Comparison of ENCODE assay signal across 28 cellular contexts in genomic region chr7:290554-291301, GRCh38. TPM values are rescaled to one million over a fixed set of nuclear protein-coding genes. Genes with fewer than 3 reads are reported as not detected.
DNase-seq lines count a peak whose midpoint lies in the region; TF ChIP-seq lines count a peak whose summit lies in the region.
"Had no signal": no experiment of that assay in that cellular context is flagged by ENCODE, and none has a peak within 500 bp of the region (broad histone marks: within the 10 kb centered on the region; RNA-seq: fewer than 3 reads in every experiment).

No MANE protein-coding gene starts in this region.

- TF ChIP-seq CTCF in endodermal cell (conservative IDR thresholded peaks at IDR 0.05) (no peak), type B pancreatic cell (conservative IDR thresholded peaks at IDR 0.05) (no peak)

- H4K91ac ChIP-seq in neuronal stem cell (ENCODE audit: low read depth, low read length, poor library complexity), result no peak overlapping the region

- H3K4me2 ChIP-seq in neuronal stem cell (ENCODE audit: insufficient read depth, low read length, poor library complexity, severe bottlenecking), result peak overlapping the region; percentile 33

- DNase-seq in endodermal cell (peak; percentile 21), neuronal stem cell (ENCODE audit: low spot score) (no peak), type B pancreatic cell (ENCODE audit: extremely low spot score, unreplicated experiment) (peak; percentile 62), immature natural killer cell (no peak), occipital lobe (lab: John Stamatoyannopoulos, UW) (no peak), A172 (ENCODE audit: low spot score) (no peak)
- DNase-seq: activated gamma-delta T cell; activated naive CD8-positive, alpha-beta T cell treated with anti-CD3 and anti-CD28 coated beads, Interleukin-2, amount 10 ng/mL, durations not matched to agents 7 days and 5 days; central memory CD4-positive, alpha-beta T cell; esophagus squamous epithelium; foreskin melanocyte; heart right ventricle; IMR-90; NCI-H1694 treated with DMSO at 0.1 percent for 48 hours; NCI-H226; NCI-H82; stimulated activated CD4-positive, alpha-beta T cell treated with anti-CD3 and anti-CD28 coated beads, Interleukin-2, amount 100 ng/mL, for 24 hours had no signal

- H2AK5ac ChIP-seq in neuronal stem cell (ENCODE audit: low read depth, low read length), result peak overlapping the region; percentile 79

- 68 to 79% methylated on average over 55 to 96 of the region's 96 CpGs for WGBS in endodermal cell (ENCODE audit: insufficient coverage in 1 of 2, insufficient read length in 1 of 2), 2 experiments
- WGBS in neuronal stem cell (ENCODE audit: extremely low coverage in 2 of 2, insufficient read length in 2 of 2, insufficient replicate concordance in 1 of 2), 2 donors, result no CpG with 5 or more reads among the region's 96 CpGs

- no peak overlapping the region for H2BK15ac ChIP-seq in neuronal stem cell (ENCODE audit: low read length)

- H3K9ac ChIP-seq in HUES6 (ENCODE audit: low read length) (no peak overlapping the region), endodermal cell (ENCODE audit: extremely low read depth, low read length, poor library complexity, severe bottlenecking) (no peak overlapping the region), neuronal stem cell (ENCODE audit: low read depth, low read length, poor library complexity) (no peak overlapping the region)

- H3K79me1 ChIP-seq in neuronal stem cell (ENCODE audit: low read depth, low read length), result no peaks in the 10 kb centered on the region

- H3K18ac ChIP-seq in neuronal stem cell (ENCODE audit: low read length), result peak overlapping the region; percentile 64

- H3K4ac ChIP-seq in neuronal stem cell (ENCODE audit: low read length), result no peak overlapping the region

- peaks cover 76% of the 10 kb centered on the region for H3K27me3 Mint-ChIP-seq in endodermal cell (ENCODE audit: insufficient read depth)
- H3K27me3 Mint-ChIP-seq in type B pancreatic cell, result peaks cover 73% of the 10 kb centered on the region
- H3K27me3 Mint-ChIP-seq in immature natural killer cell (ENCODE audit: low read depth in 3 of 3), result peaks cover 2 to 16% (median 12%) of the 10 kb centered on the region in 3 donors

- no peaks in the 10 kb centered on the region for H3K4me1 Mint-ChIP-seq in endodermal cell
- H3K4me1 Mint-ChIP-seq in type B pancreatic cell (ENCODE audit: unreplicated experiment), result no peaks in the 10 kb centered on the region
- H3K4me1 Mint-ChIP-seq in immature natural killer cell, result no peaks in the 10 kb centered on the region
- H3K4me1 Mint-ChIP-seq: activated naive CD8-positive, alpha-beta T cell treated with anti-CD3 and anti-CD28 coated beads, Interleukin-2, amount 10 ng/mL, durations not matched to agents 7 days and 5 days had no signal

- H3K36me3 Mint-ChIP-seq in endodermal cell (ENCODE audit: low read depth) (no peaks in the 10 kb centered on the region), type B pancreatic cell (no peaks in the 10 kb centered on the region), immature natural killer cell (no peaks in the 10 kb centered on the region)
- H3K36me3 Mint-ChIP-seq: activated naive CD8-positive, alpha-beta T cell treated with anti-CD3 and anti-CD28 coated beads, Interleukin-2, amount 10 ng/mL, durations not matched to agents 7 days and 5 days had no signal

- H2BK12ac ChIP-seq in neuronal stem cell (ENCODE audit: low read length), result peak overlapping the region; percentile 58

- H3K4me1 ChIP-seq in HUES6 (ENCODE audit: control insufficient read depth, insufficient read depth, low read length) (no peaks in the 10 kb centered on the region), endodermal cell (ENCODE audit: control insufficient read depth, insufficient read depth, low read length) (no peaks in the 10 kb centered on the region), neuronal stem cell (ENCODE audit: control insufficient read depth in 2 of 2, insufficient read depth in 1 of 2, low read depth in 1 of 2, low read length in 2 of 2) (no peaks in the 10 kb centered on the region)

- no peak overlapping the region for H2AFZ ChIP-seq in neuronal stem cell (ENCODE audit: low read length)

- peak overlapping the region; percentile 71 for H3K14ac ChIP-seq in neuronal stem cell (ENCODE audit: low read length)

- H3K27me3 ChIP-seq in HUES6 (ENCODE audit: control insufficient read depth, insufficient read depth, low read length) (peaks cover 62% of the 10 kb centered on the region), endodermal cell (ENCODE audit: control insufficient read depth, insufficient read depth, low read length, poor library complexity, severe bottlenecking) (peaks cover 47% of the 10 kb centered on the region), neuronal stem cell (ENCODE audit: control insufficient read depth in 3 of 3, insufficient read depth in 3 of 3, low read depth in 1 of 3, low read length in 3 of 3) (peaks cover 12 to 46% (median 14%) of the 10 kb centered on the region in 3 experiments)

- H3K9me3 Mint-ChIP-seq in endodermal cell (no peaks in the 10 kb centered on the region), type B pancreatic cell (no peaks in the 10 kb centered on the region), immature natural killer cell (peaks cover 0 to 3% (median 0%) of the 10 kb centered on the region in 6 donors)
- H3K9me3 Mint-ChIP-seq: activated naive CD8-positive, alpha-beta T cell treated with anti-CD3 and anti-CD28 coated beads, Interleukin-2, amount 10 ng/mL, durations not matched to agents 7 days and 5 days; CD4-positive, alpha-beta T cell; dendritic cell treated with granulocyte-macrophage colony-stimulating factor and Interleukin-4, amounts not matched to agents 40 ng/mL and 50 ng/mL, for 4 days; T-helper 1 cell treated with Interleukin-12 subunit alpha and Interleukin-12 subunit beta and Interleukin-4 antibody, amounts not matched to agents 30 μg/mL and 1 μg/mL, for 36 hours had no signal

- peak overlapping the region; percentile 33 for H3K4me3 Mint-ChIP-seq in endodermal cell
- no peak overlapping the region for H3K4me3 Mint-ChIP-seq in type B pancreatic cell
- H3K4me3 Mint-ChIP-seq in immature natural killer cell, result no peak overlapping the region
- H3K4me3 Mint-ChIP-seq: activated naive CD8-positive, alpha-beta T cell treated with anti-CD3 and anti-CD28 coated beads, Interleukin-2, amount 10 ng/mL, durations not matched to agents 7 days and 5 days; CD4-positive, alpha-beta T cell; dendritic cell treated with granulocyte-macrophage colony-stimulating factor and Interleukin-4, amounts not matched to agents 40 ng/mL and 50 ng/mL, for 4 days; T-helper 1 cell treated with Interleukin-12 subunit alpha and Interleukin-12 subunit beta and Interleukin-4 antibody, amounts not matched to agents 30 μg/mL and 1 μg/mL, for 36 hours had no signal

- peaks cover 9% of the 10 kb centered on the region; the same call in 1 of the 2 replicates for H3K9me3 ChIP-seq in HUES6 (ENCODE audit: control insufficient read depth, insufficient read depth, low read depth, low read length)
- H3K9me3 ChIP-seq in endodermal cell (ENCODE audit: control insufficient read depth, low read length), result no peaks in the 10 kb centered on the region
- peaks cover 0 to 6% of the 10 kb centered on the region in 2 donors for H3K9me3 ChIP-seq in neuronal stem cell (replicated peaks in 1 of 2; ENCODE audit: control insufficient read depth in 2 of 2, insufficient read depth in 1 of 2, low read depth in 1 of 2, low read length in 2 of 2)
- H3K9me3 ChIP-seq: esophagus squamous epithelium, heart right ventricle, left lung, upper lobe of left lung had no signal

- H3K23ac ChIP-seq in neuronal stem cell (ENCODE audit: low read depth, low read length, poor library complexity), result peak overlapping the region; percentile 73

- H3K36me3 ChIP-seq in HUES6 (ENCODE audit: control insufficient read depth, insufficient read depth, low read length), result no peaks in the 10 kb centered on the region
- H3K36me3 ChIP-seq in endodermal cell (ENCODE audit: control insufficient read depth, insufficient read depth, low read length), result no peaks in the 10 kb centered on the region
- no peaks in the 10 kb centered on the region for H3K36me3 ChIP-seq in neuronal stem cell (replicated peaks in 1 of 2; ENCODE audit: control insufficient read depth in 2 of 2, insufficient read depth in 2 of 2, low read length in 2 of 2)
- H3K36me3 ChIP-seq: esophagus squamous epithelium, heart right ventricle, left lung, upper lobe of left lung had no signal

- H2BK5ac ChIP-seq in neuronal stem cell (ENCODE audit: low read length), result no peak overlapping the region

- no peak overlapping the region for H2BK120ac ChIP-seq in neuronal stem cell (ENCODE audit: low read depth, low read length)

- H3K27ac Mint-ChIP-seq in endodermal cell (no peak overlapping the region), type B pancreatic cell (no peak overlapping the region), immature natural killer cell (no peak overlapping the region)
- H3K27ac Mint-ChIP-seq: activated naive CD8-positive, alpha-beta T cell treated with anti-CD3 and anti-CD28 coated beads, Interleukin-2, amount 10 ng/mL, durations not matched to agents 7 days and 5 days; CD4-positive, alpha-beta T cell; dendritic cell treated with granulocyte-macrophage colony-stimulating factor and Interleukin-4, amounts not matched to agents 40 ng/mL and 50 ng/mL, for 4 days; T-helper 1 cell treated with Interleukin-12 subunit alpha and Interleukin-12 subunit beta and Interleukin-4 antibody, amounts not matched to agents 30 μg/mL and 1 μg/mL, for 36 hours had no signal

- no peak overlapping the region for H4K8ac ChIP-seq in neuronal stem cell (ENCODE audit: low read depth, low read length)

- no peak overlapping the region for H3K27ac ChIP-seq in HUES6 (ENCODE audit: low read depth, low read length)
- no peak overlapping the region for H3K27ac ChIP-seq in endodermal cell (ENCODE audit: low read depth, low read length)
- H3K27ac ChIP-seq in neuronal stem cell (replicated peaks; ENCODE audit: low read length), result no peak overlapping the region
- H3K27ac ChIP-seq: esophagus squamous epithelium, heart right ventricle, left lung, skin epidermis, upper lobe of left lung had no signal

- H3K4me3 ChIP-seq in HUES6 (ENCODE audit: low read depth, low read length), result peak overlapping the region; percentile 29; the same call in 1 of the 2 replicates
- no peak overlapping the region for H3K4me3 ChIP-seq in endodermal cell (ENCODE audit: low read length)
- H3K4me3 ChIP-seq in neuronal stem cell (ENCODE audit: low read length in 2 of 2), result no peak overlapping the region
- H3K4me3 ChIP-seq: esophagus squamous epithelium, GM12878, heart right ventricle, left lung, skin epidermis had no signal

RNA-seq across cellular contexts. Expression of gene FOXL3, which starts 0.8 kb away (rescaled TPM):
- total RNA-seq in endodermal cell (not detected), type B pancreatic cell (ENCODE audit: low replicate concordance) (not detected in 2 replicates), occipital lobe (not detected)
- polyA plus RNA-seq in endodermal cell (2013, experiment 1 of 2), result not detected
- polyA plus RNA-seq in endodermal cell (2013, experiment 2 of 2), result not detected
- not detected for polyA plus RNA-seq in neuronal stem cell (2013, experiment 1 of 2)
- polyA plus RNA-seq in neuronal stem cell (2013, experiment 2 of 2), result not detected
- polyA plus RNA-seq in immature natural killer cell, result not detected
- not detected in 2 replicates for total RNA-seq in A172 (2014; rRNA removed; shearing (Covaris generic))
- total RNA-seq: activated naive CD8-positive, alpha-beta T cell treated with anti-CD3 and anti-CD28 coated beads, Interleukin-2, amount 10 ng/mL, durations not matched to agents 7 days and 5 days; astrocyte; CD4-positive, alpha-beta T cell; esophagus squamous epithelium; GM12878; heart right ventricle; IMR-90; left lung; mesenteric fat pad; RPMI7951; upper lobe of left lung had no signal
- polyA plus RNA-seq: GM12878, heart right ventricle, IMR-90 had no signal

Comparison
In these comparisons a context has a peak if more than half of its experiments do, and no peak if none do; other contexts are left out.
1. DNase-seq: peak in endodermal cell (single experiment) and type B pancreatic cell (single experiment); none in neuronal stem cell (single experiment), immature natural killer cell (0 of 3), occipital lobe (single experiment) and A172 (single experiment).